Comparison of ENCODE assay signal across 1 cellular context in the genomic region with DNA sequence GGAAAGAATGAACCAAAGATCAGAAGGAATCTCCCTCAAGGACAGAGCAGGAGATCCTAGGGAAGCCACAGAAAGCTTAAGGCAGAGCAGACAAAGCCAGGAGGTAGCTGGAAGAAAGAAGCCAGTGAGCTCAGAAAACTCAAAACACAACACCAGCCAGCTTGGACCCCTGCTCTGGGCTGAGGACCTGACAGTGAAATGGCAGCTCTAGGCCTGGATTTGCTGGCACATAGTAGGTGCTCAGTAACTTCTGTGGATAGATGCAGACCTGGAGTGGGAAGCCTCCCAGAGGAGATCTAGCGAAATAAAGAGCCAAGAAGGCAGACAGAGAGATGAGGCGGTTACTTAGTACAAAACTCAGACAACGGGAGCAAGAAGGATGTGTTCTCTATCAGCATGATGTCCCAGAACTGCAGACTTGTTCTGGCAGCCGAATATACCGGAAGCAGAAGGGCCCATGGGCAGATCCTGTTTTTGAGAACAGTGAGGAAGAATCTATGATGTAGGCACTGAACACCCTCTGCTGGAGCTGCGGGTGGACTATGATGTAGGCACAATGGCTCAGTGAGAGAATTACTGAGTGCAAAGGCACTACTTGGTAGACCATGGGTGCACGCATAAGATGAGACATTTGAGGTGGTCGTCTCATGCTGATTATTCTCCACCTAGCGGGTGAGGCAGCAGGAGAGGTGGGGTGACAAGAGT.
A peak's percentile ranks its signal among the peaks of the same experiment; 100 is the strongest.
TF ChIP-seq lines count a peak whose summit lies in the region.

No MANE protein-coding gene starts in this region.

TF ChIP-seq in K562, 482 proteins besides CTCF, POLR2A, EP300 and RAD21:
- 0 out of 2 replicates have a peak, but pooled peaks have one; percentile 28 for TF ChIP-seq ELF1 (tag; IDR thresholded peaks at IDR 0.05)
- TF ChIP-seq ZKSCAN8 (CRISPR knock-in tag; IDR thresholded peaks at IDR 0.05), result no peak
- TF ChIP-seq ZKSCAN1 (IDR thresholded peaks at IDR 0.05; ENCODE audit: low read depth, low read length), result peak; percentile 56; the same call in 1 of the 2 replicates
- TF ChIP-seq, protein P1, sequence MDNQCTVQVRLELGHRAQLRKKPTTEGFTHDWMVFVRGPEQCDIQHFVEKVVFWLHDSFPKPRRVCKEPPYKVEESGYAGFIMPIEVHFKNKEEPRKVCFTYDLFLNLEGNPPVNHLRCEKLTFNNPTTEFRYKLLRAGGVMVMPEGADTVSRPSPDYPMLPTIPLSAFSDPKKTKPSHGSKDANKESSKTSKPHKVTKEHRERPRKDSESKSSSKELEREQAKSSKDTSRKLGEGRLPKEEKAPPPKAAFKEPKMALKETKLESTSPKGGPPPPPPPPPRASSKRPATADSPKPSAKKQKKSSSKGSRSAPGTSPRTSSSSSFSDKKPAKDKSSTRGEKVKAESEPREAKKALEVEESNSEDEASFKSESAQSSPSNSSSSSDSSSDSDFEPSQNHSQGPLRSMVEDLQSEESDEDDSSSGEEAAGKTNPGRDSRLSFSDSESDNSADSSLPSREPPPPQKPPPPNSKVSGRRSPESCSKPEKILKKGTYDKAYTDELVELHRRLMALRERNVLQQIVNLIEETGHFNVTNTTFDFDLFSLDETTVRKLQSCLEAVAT (IDR thresholded peaks at IDR 0.05), result no peak
- no peak for TF ChIP-seq ILK (tag; IDR thresholded peaks at IDR 0.05; ENCODE audit: borderline replicate concordance, low read depth)
- TF ChIP-seq RAD51 (IDR thresholded peaks at IDR 0.05; ENCODE audit: borderline replicate concordance, low read depth), result no peak
